Comparison of ENCODE assay signal across 32 cellular contexts in the genomic region with DNA sequence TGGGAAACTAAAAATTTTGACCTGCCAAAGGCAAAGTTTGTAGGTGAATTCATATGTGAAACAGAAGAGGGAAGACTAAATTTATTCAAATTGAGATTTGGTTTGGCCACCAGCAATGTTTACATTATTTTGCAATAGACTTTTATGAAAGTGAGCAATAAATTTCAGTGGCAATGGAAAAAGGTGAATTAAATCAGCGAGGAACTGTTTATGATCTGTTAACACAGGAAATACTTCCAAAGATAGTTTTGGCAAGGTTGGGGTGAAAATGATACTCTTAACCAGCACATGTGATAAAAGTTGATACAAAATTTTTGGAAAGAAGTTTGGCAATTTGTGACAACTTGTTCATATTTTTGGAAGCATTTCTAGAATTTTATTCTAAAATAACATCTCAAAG.
"Had no signal": no experiment of that assay in that cellular context is flagged by ENCODE, and none has a peak within 500 bp of the region (broad histone marks: within the 10 kb centered on the region; RNA-seq: fewer than 3 reads in every experiment).

No MANE protein-coding gene starts in this region.

- H3K4me3 Mint-ChIP-seq: activated CD4-positive, alpha-beta T cell treated with anti-CD3 and anti-CD28 coated beads, Interleukin-2, amount 10 ng/mL, durations not matched to agents 24 days and 14 days; activated CD8-positive, alpha-beta T cell treated with anti-CD3 and anti-CD28 coated beads for 36 hours; activated naive CD4-positive, alpha-beta T cell treated with anti-CD3 and anti-CD28 coated beads, Interleukin-2, amount 50 U/mL, for 24 hours; activated naive CD8-positive, alpha-beta T cell treated with anti-CD3 and anti-CD28 coated beads, Interleukin-2, amount 10 ng/mL, durations not matched to agents 7 days and 5 days; activated T-cell treated with anti-CD3 and anti-CD28 coated beads, Interleukin-2, amount 50 U/mL, for 72 hours; activated T-helper 17 cell treated with anti-CD3 and anti-CD28 coated beads, Interleukin-2, amount 50 U/mL, for 72 hours; IgD-negative memory B cell; T-helper 1 cell treated with Interleukin-12 subunit alpha and Interleukin-12 subunit beta and Interleukin-4 antibody, amounts not matched to agents 30 μg/mL and 1 μg/mL, for 36 hours; T-helper 2 cell treated with Interferon-gamma antibody and Interleukin-4, amounts not matched to agents 5 μg/mL and 100 μg/mL, for 36 hours had no signal

- H3K36me3 Mint-ChIP-seq: activated naive CD4-positive, alpha-beta T cell treated with anti-CD3 and anti-CD28 coated beads, Interleukin-2, amount 50 U/mL, for 24 hours; activated naive CD8-positive, alpha-beta T cell treated with anti-CD3 and anti-CD28 coated beads, Interleukin-2, amount 10 ng/mL, durations not matched to agents 7 days and 5 days had no signal

- H3K36me3 ChIP-seq: breast epithelium, SJSA1 had no signal

- H3K9me3 ChIP-seq: body of pancreas, breast epithelium, SJSA1 had no signal

- H3K4me3 ChIP-seq: body of pancreas, breast epithelium, SJSA1 had no signal

- H3K27ac Mint-ChIP-seq: activated CD4-positive, alpha-beta T cell treated with anti-CD3 and anti-CD28 coated beads, Interleukin-2, amount 10 ng/mL, durations not matched to agents 24 days and 14 days; activated CD8-positive, alpha-beta T cell treated with anti-CD3 and anti-CD28 coated beads for 36 hours; activated naive CD4-positive, alpha-beta T cell treated with anti-CD3 and anti-CD28 coated beads, Interleukin-2, amount 50 U/mL, for 24 hours; activated naive CD8-positive, alpha-beta T cell treated with anti-CD3 and anti-CD28 coated beads, Interleukin-2, amount 10 ng/mL, durations not matched to agents 7 days and 5 days; activated T-cell treated with anti-CD3 and anti-CD28 coated beads, Interleukin-2, amount 50 U/mL, for 72 hours; activated T-helper 17 cell treated with anti-CD3 and anti-CD28 coated beads, Interleukin-2, amount 50 U/mL, for 72 hours; IgD-negative memory B cell; T-helper 1 cell treated with Interleukin-12 subunit alpha and Interleukin-12 subunit beta and Interleukin-4 antibody, amounts not matched to agents 30 μg/mL and 1 μg/mL, for 36 hours; T-helper 2 cell treated with Interferon-gamma antibody and Interleukin-4, amounts not matched to agents 5 μg/mL and 100 μg/mL, for 36 hours had no signal

- H3K4me1 Mint-ChIP-seq: activated CD4-positive, alpha-beta T cell treated with anti-CD3 and anti-CD28 coated beads, Interleukin-2, amount 10 ng/mL, durations not matched to agents 24 days and 14 days; activated naive CD4-positive, alpha-beta T cell treated with anti-CD3 and anti-CD28 coated beads, Interleukin-2, amount 50 U/mL, for 24 hours; activated naive CD8-positive, alpha-beta T cell treated with anti-CD3 and anti-CD28 coated beads, Interleukin-2, amount 10 ng/mL, durations not matched to agents 7 days and 5 days; activated T-helper 17 cell treated with anti-CD3 and anti-CD28 coated beads, Interleukin-2, amount 50 U/mL, for 72 hours had no signal

- ATAC-seq: activated CD8-positive, alpha-beta T cell treated with anti-CD3 and anti-CD28 coated beads for 36 hours; activated T-cell treated with anti-CD3 and anti-CD28 coated beads, Interleukin-2, amount 50 U/mL, for 72 hours; activated T-helper 17 cell treated with anti-CD3 and anti-CD28 coated beads, Interleukin-2, amount 50 U/mL, for 72 hours; body of pancreas; Panc1 had no signal

- H3K4me1 ChIP-seq: breast epithelium had no signal

- DNase-seq: activated CD4-positive, alpha-beta T cell treated with anti-CD3 and anti-CD28 coated beads, Interleukin-2, amount 10 ng/mL, durations not matched to agents 24 days and 14 days; activated CD4-positive, alpha-beta T cell treated with anti-CD3 and anti-CD28 coated beads, Interleukin-2, amount 50 U/mL, for 4 hours; activated CD8-positive, alpha-beta T cell treated with anti-CD3 and anti-CD28 coated beads for 36 hours; activated effector memory CD4-positive, alpha-beta T cell treated with anti-CD3 and anti-CD28 coated beads, Interleukin-2, amount 50 U/mL, for 16 hours; activated naive CD4-positive, alpha-beta T cell treated with Interleukin-2 at 50 U/mL for 16 hours; activated naive CD8-positive, alpha-beta T cell treated with anti-CD3 and anti-CD28 coated beads, Interleukin-2, amount 10 ng/mL, durations not matched to agents 7 days and 5 days; activated T-cell treated with anti-CD3 and anti-CD28 coated beads, Interleukin-2, amount 50 U/mL, for 1 hour; activated T-cell treated with anti-CD3 and anti-CD28 coated beads, Interleukin-2, amount 50 U/mL, for 72 hours; amygdala; body of pancreas; Karpas-422; KBM-7; NCI-H1048; NCI-H1105 treated with DMSO at 0.1 percent for 48 hours; NCI-H1436; NCI-H1694; NCI-H1930; NCI-H2081 treated with DMSO at 0.1 percent for 48 hours; NCI-H226; NCI-H524 treated with DMSO at 0.1 percent for 48 hours; OCI-M1; RPMI8226; SHP77 treated with DMSO at 0.1 percent for 48 hours; SK-N-SH had no signal

- H3K9me3 Mint-ChIP-seq: activated CD4-positive, alpha-beta T cell treated with anti-CD3 and anti-CD28 coated beads, Interleukin-2, amount 10 ng/mL, durations not matched to agents 24 days and 14 days; activated naive CD4-positive, alpha-beta T cell treated with anti-CD3 and anti-CD28 coated beads, Interleukin-2, amount 50 U/mL, for 24 hours; activated naive CD8-positive, alpha-beta T cell treated with anti-CD3 and anti-CD28 coated beads, Interleukin-2, amount 10 ng/mL, durations not matched to agents 7 days and 5 days; activated T-cell treated with anti-CD3 and anti-CD28 coated beads, Interleukin-2, amount 50 U/mL, for 72 hours; activated T-helper 17 cell treated with anti-CD3 and anti-CD28 coated beads, Interleukin-2, amount 50 U/mL, for 72 hours; T-helper 1 cell treated with Interleukin-12 subunit alpha and Interleukin-12 subunit beta and Interleukin-4 antibody, amounts not matched to agents 30 μg/mL and 1 μg/mL, for 36 hours; T-helper 2 cell treated with Interferon-gamma antibody and Interleukin-4, amounts not matched to agents 5 μg/mL and 100 μg/mL, for 36 hours had no signal

- H3K27ac ChIP-seq: body of pancreas, breast epithelium, SJSA1 had no signal
